In genomic region chr3:42539871-42540714, GRCh38 we compare ENCODE assay signal across 1 cellular context.
A peak's percentile ranks its signal among the peaks of the same experiment; 100 is the strongest.
TF ChIP-seq lines count a peak whose summit lies in the region.

No MANE protein-coding gene starts in this region.

TF ChIP-seq in GM12878, 131 proteins besides CTCF, POLR2A, EP300 and RAD21:
- TF ChIP-seq SRF (IDR thresholded peaks at IDR 0.05; ENCODE audit: low read depth in 2 of 2, low read length in 2 of 2) = no peak
- TF ChIP-seq SMC3 (IDR thresholded peaks at IDR 0.05; ENCODE audit: borderline replicate concordance, low read length) = peak; percentile 54; the same call in 1 of the 2 replicates
- no peak for TF ChIP-seq LARP7 (IDR thresholded peaks at IDR 0.05)
